Comparison of ENCODE assay signal across 1 cellular context in the genomic region with DNA sequence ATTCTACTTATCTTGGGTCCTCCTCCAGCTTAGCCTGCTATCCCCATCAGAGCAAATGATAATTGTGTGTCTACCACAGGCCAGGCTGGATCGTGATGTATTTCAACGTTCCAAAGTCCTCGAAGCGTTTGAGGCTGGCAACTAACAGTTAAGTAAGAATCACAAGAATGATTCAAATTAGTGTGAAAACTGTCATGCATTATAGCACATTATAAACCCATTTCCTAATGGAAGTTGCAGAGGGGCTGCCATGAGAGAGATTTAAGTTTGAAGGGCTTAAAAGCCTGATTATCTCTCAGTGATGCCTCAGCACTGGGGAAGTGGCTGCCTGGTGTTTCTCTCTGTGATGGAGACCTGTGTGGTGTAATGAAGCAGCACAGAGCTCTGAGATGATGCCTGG.
A peak's percentile ranks its signal among the peaks of the same experiment; 100 is the strongest.
TF ChIP-seq lines count a peak whose summit lies in the region.

No MANE protein-coding gene starts in this region.

TF ChIP-seq in neural cell, 6 proteins besides CTCF, POLR2A, EP300 and RAD21 (continued from another document):
- TF ChIP-seq, protein P1, sequence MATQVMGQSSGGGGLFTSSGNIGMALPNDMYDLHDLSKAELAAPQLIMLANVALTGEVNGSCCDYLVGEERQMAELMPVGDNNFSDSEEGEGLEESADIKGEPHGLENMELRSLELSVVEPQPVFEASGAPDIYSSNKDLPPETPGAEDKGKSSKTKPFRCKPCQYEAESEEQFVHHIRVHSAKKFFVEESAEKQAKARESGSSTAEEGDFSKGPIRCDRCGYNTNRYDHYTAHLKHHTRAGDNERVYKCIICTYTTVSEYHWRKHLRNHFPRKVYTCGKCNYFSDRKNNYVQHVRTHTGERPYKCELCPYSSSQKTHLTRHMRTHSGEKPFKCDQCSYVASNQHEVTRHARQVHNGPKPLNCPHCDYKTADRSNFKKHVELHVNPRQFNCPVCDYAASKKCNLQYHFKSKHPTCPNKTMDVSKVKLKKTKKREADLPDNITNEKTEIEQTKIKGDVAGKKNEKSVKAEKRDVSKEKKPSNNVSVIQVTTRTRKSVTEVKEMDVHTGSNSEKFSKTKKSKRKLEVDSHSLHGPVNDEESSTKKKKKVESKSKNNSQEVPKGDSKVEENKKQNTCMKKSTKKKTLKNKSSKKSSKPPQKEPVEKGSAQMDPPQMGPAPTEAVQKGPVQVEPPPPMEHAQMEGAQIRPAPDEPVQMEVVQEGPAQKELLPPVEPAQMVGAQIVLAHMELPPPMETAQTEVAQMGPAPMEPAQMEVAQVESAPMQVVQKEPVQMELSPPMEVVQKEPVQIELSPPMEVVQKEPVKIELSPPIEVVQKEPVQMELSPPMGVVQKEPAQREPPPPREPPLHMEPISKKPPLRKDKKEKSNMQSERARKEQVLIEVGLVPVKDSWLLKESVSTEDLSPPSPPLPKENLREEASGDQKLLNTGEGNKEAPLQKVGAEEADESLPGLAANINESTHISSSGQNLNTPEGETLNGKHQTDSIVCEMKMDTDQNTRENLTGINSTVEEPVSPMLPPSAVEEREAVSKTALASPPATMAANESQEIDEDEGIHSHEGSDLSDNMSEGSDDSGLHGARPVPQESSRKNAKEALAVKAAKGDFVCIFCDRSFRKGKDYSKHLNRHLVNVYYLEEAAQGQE (IDR thresholded peaks at IDR 0.05; ENCODE audit: borderline replicate concordance): peak; percentile 71
- TF ChIP-seq POLR2AphosphoS5 (IDR thresholded peaks at IDR 0.05): peak; percentile 73
